Comparison of ENCODE assay signal across 13 cellular contexts in genomic region chr2:113705982-113706523, GRCh38.
"Had no signal": no experiment of that assay in that cellular context is flagged by ENCODE, and none has a peak within 500 bp of the region (broad histone marks: within the 10 kb centered on the region; RNA-seq: fewer than 3 reads in every experiment).

No MANE protein-coding gene starts in this region.

- DNase-seq: activated CD4-positive, alpha-beta T cell treated with anti-CD3 and anti-CD28 coated beads for 4 hours; activated CD8-positive, alpha-beta memory T cell treated with anti-CD3 and anti-CD28 coated beads, Interleukin-2, amount 50 U/mL, for 48 hours; activated CD8-positive, alpha-beta T cell treated with anti-CD3 and anti-CD28 coated beads, Interleukin-2, amount 10 ng/mL, durations not matched to agents 7 days and 5 days; activated naive CD4-positive, alpha-beta T cell; mucosa of descending colon; naive thymus-derived CD8-positive, alpha-beta T cell; occipital lobe; stimulated activated CD4-positive, alpha-beta T cell treated with anti-CD3 and anti-CD28 coated beads, Interleukin-15, amount 100 ng/mL, for 24 hours; T-helper 9 cell; thyroid gland; uterus; WERI-Rb-1 had no signal

- H3K9me3 ChIP-seq: mucosa of descending colon, thyroid gland, uterus had no signal

- ATAC-seq: activated CD8-positive, alpha-beta T cell treated with anti-CD3 and anti-CD28 coated beads, Interleukin-2, amount 10 ng/mL, durations not matched to agents 7 days and 5 days; esophagus mucosa; mucosa of descending colon; naive thymus-derived CD8-positive, alpha-beta T cell had no signal

- H3K36me3 ChIP-seq: uterus had no signal

- H3K27ac ChIP-seq: thyroid gland, uterus, WERI-Rb-1 had no signal

- H3K4me1 ChIP-seq: uterus had no signal

- H3K4me3 ChIP-seq: mucosa of descending colon, thyroid gland, uterus had no signal

- H3K27me3 ChIP-seq: thyroid gland, uterus had no signal
